Comparison of ENCODE assay signal across 8 cellular contexts in genomic region chr11:117819096-117820040, GRCh38. TPM values are rescaled to one million over a fixed set of nuclear protein-coding genes. Genes with fewer than 3 reads are reported as not detected.
DNase-seq lines count a peak whose midpoint lies in the region; ATAC-seq and TF ChIP-seq lines count a peak whose summit lies in the region.

No MANE protein-coding gene starts in this region.

- no peak for ATAC-seq in HG03565 (IDR thresholded peaks at IDR 0.05; ENCODE audit: unreplicated experiment)

- H3K23ac ChIP-seq in mesenchymal stem cell (ENCODE audit: low read length in 2 of 2): no peak overlapping the region

- H3K27me3 ChIP-seq in OCI-LY3 (ENCODE audit: low read depth, low read length) (no peaks in the 10 kb centered on the region), mesenchymal stem cell (ENCODE audit: control insufficient read depth in 1 of 2, insufficient read depth in 1 of 2, low read length in 2 of 2) (peaks cover 0 to 14% of the 10 kb centered on the region in 2 experiments)

- H3K4me1 ChIP-seq in OCI-LY3 (ENCODE audit: low read length): peaks cover 82% of the 10 kb centered on the region
- H3K4me1 ChIP-seq in mesenchymal stem cell (ENCODE audit: control insufficient read depth, insufficient read depth, low read depth, low read length): peaks cover 70% of the 10 kb centered on the region

- H3K27ac ChIP-seq in OCI-LY3 (ENCODE audit: low read length) (peak overlapping the region; percentile 97), mesenchymal stem cell (ENCODE audit: low read length, poor library complexity, severe bottlenecking) (peak overlapping the region; percentile 94)

- no peaks in the 10 kb centered on the region for H4K20me1 ChIP-seq in OCI-LY3 (ENCODE audit: insufficient read depth, low read length)

- H2AFZ ChIP-seq in OCI-LY3 (ENCODE audit: low read depth, low read length) (no peak overlapping the region), mesenchymal stem cell (ENCODE audit: low read depth, low read length) (no peak overlapping the region)

- peak overlapping the region in 1 of 2 experiments; percentile 11 for H3K18ac ChIP-seq in mesenchymal stem cell (ENCODE audit: low read depth in 1 of 2, low read length in 2 of 2)

- no peak overlapping the region for H2BK15ac ChIP-seq in mesenchymal stem cell (ENCODE audit: low read depth, poor library complexity, severe bottlenecking)

- no peaks in the 10 kb centered on the region for H3K36me3 ChIP-seq in OCI-LY3 (replicated peaks; ENCODE audit: low read depth, low read length)
- H3K36me3 ChIP-seq in mesenchymal stem cell (ENCODE audit: control insufficient read depth in 1 of 2, insufficient read depth in 2 of 2, low read depth in 1 of 2, low read length in 2 of 2): peaks cover 0 to 31% of the 10 kb centered on the region in 2 experiments

- DNase-seq in DMS153 (lab: John Stamatoyannopoulos, UW) (peak; percentile 68), HT-29 (ENCODE audit: low spot score) (peak; percentile 91), choroid plexus epithelial cell (ENCODE audit: low read depth) (peak; percentile 86), mesenchymal stem cell (peak; percentile 86), activated gamma-delta T cell treated with Interleukin-2 at 50 U/mL for 16 hours (no peak)
- DNase-seq in activated CD4-positive, CD25-positive, alpha-beta regulatory T cell (lab: John Stamatoyannopoulos, UW): no peak

- H3K79me2 ChIP-seq in OCI-LY3 (ENCODE audit: low read length): no peaks in the 10 kb centered on the region

- TF ChIP-seq CTCF in OCI-LY3 (IDR thresholded peaks at IDR 0.05; ENCODE audit: low read depth, low read length) (peak; percentile 93), choroid plexus epithelial cell (conservative IDR thresholded peaks at IDR 0.05; ENCODE audit: low read depth, low read length) (peak; percentile 93)

- WGBS in mesenchymal stem cell: 66% methylated on average over 9 of the region's 10 CpGs

- H3K9ac ChIP-seq in OCI-LY3 (ENCODE audit: low read length) (peak overlapping the region; percentile 96; the same call in 1 of the 2 replicates), mesenchymal stem cell (ENCODE audit: low read length) (no peak overlapping the region)

- H3K14ac ChIP-seq in mesenchymal stem cell (ENCODE audit: low read length in 2 of 2): peak overlapping the region in 1 of 2 experiments; percentile 62

- H4K91ac ChIP-seq in mesenchymal stem cell (ENCODE audit: low read length): no peak overlapping the region

- peak overlapping the region; percentile 81 for H2AK5ac ChIP-seq in mesenchymal stem cell (ENCODE audit: low read length, severe bottlenecking)

- no peaks in the 10 kb centered on the region for H3K79me1 ChIP-seq in mesenchymal stem cell (replicated peaks; ENCODE audit: low read length, poor library complexity, severe bottlenecking)

- H3K4me2 ChIP-seq in OCI-LY3 (ENCODE audit: low read length) (no peak overlapping the region), mesenchymal stem cell (ENCODE audit: low read length, poor library complexity, severe bottlenecking) (no peak overlapping the region)

- H4K8ac ChIP-seq in mesenchymal stem cell (ENCODE audit: low read length): no peak overlapping the region

- no peak overlapping the region for H2BK120ac ChIP-seq in mesenchymal stem cell (ENCODE audit: low read depth, low read length)

- H3K9me3 ChIP-seq in OCI-LY3 (ENCODE audit: insufficient read depth, low read length) (no peaks in the 10 kb centered on the region), mesenchymal stem cell (ENCODE audit: control insufficient read depth, low read length) (no peaks in the 10 kb centered on the region)

- peak overlapping the region in 1 of 2 experiments; percentile 89 for H2BK12ac ChIP-seq in mesenchymal stem cell (ENCODE audit: low read length in 2 of 2)

- H2BK5ac ChIP-seq in mesenchymal stem cell (ENCODE audit: low read depth, low read length, poor library complexity, severe bottlenecking): no peak overlapping the region

- H3K4me3 ChIP-seq in OCI-LY3 (ENCODE audit: low read length): no peak overlapping the region
- no peak overlapping the region for H3K4me3 ChIP-seq in choroid plexus epithelial cell (ENCODE audit: low read depth, low read length)
- no peak overlapping the region for H3K4me3 ChIP-seq in mesenchymal stem cell (ENCODE audit: insufficient read depth in 1 of 2, low read depth in 1 of 2, low read length in 2 of 2)

- H3K4ac ChIP-seq in mesenchymal stem cell (ENCODE audit: low read depth in 1 of 2, low read length in 2 of 2): peak overlapping the region in 1 of 2 experiments; percentile 4

RNA-seq across cellular contexts. Expression of gene FXYD2, which starts 5.2 kb away (rescaled TPM):
- total RNA-seq in HT-29 (2014; rRNA removed; shearing (Covaris generic)): 2.4 and 6.1 TPM in 2 replicates
- 1.0 TPM for polyA plus RNA-seq in mesenchymal stem cell (2013, experiment 1 of 2)
- 0.58 TPM for polyA plus RNA-seq in mesenchymal stem cell (2013, experiment 2 of 2)

RNA-seq across cellular contexts. Expression of gene DSCAML1, which starts 22.4 kb away (rescaled TPM):
- 0.31 TPM in 1 of 2 replicates, not detected in the other for total RNA-seq in HT-29 (2014; rRNA removed; shearing (Covaris generic))
- not detected for polyA plus RNA-seq in mesenchymal stem cell (2013, experiment 1 of 2)
- polyA plus RNA-seq in mesenchymal stem cell (2013, experiment 2 of 2): not detected

RNA-seq across cellular contexts. Expression of gene FXYD6, which starts 57.1 kb away (rescaled TPM):
- total RNA-seq in HT-29 (2014; rRNA removed; shearing (Covaris generic)): not detected in 2 replicates
- polyA plus RNA-seq in mesenchymal stem cell (2013, experiment 1 of 2): 52.5 TPM
- 53.1 TPM for polyA plus RNA-seq in mesenchymal stem cell (2013, experiment 2 of 2)

Comparison
In these comparisons a context has a peak if more than half of its experiments do, and no peak if none do; other contexts are left out.
1. DNase-seq: peak in DMS153 (single experiment), HT-29 (single experiment), choroid plexus epithelial cell (single experiment) and mesenchymal stem cell (single experiment); none in activated gamma-delta T cell treated with Interleukin-2 at 50 U/mL for 16 hours (single experiment) and activated CD4-positive, CD25-positive, alpha-beta regulatory T cell (0 of 4).